In the genomic region with DNA sequence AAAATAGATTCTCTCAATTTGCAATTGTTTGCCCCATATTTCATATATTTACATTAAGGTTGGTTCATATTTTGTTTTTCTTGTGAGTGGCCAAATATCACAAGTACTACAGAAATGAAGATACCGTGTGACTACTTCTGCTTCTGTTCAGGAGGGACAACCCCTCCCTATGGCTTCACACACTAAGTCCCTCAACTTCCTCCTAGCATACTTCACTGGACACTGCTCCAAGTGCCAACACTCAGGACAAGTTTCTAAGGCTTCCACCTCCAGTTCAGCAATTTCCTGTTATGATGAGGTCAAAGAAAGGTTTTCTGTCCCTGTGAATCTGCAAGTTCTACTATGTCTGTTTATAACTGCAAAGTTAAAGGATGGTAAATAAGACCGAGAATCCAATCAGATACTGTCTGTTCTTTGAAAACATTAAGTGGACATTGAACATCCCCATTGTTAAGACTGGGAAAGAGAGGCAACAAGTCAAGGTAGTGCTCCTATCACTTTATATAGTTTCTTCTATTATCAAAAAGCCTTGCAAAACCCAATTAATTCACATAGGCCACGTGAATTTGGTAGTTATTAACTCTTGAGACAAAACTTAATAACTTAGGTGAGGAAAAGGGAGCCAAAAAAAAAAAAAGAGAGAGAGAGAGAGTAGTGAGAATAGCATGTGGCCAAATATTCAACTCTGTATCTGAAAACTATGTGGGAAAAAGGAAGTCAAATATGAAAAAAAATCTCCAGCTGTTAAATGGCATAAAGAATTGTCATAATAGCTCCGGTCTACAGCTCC, we compare ENCODE assay signal across 8 cellular contexts.
DNase-seq lines count a peak whose midpoint lies in the region; ATAC-seq, FAIRE-seq and TF ChIP-seq lines count a peak whose summit lies in the region.

No MANE protein-coding gene starts in this region.

- H3K27me3 ChIP-seq in bronchial epithelial cell (ENCODE audit: control insufficient read depth, insufficient read depth, low read length) = no peaks in the 10 kb centered on the region

- in situ Hi-C loops in Caki2 (cut with HindIII; ENCODE audit: low pct_unique_long_range_greater_than_20kb, low sequenced_read_pairs) = no loop called here

- no peak overlapping the region for H3K27ac Mint-ChIP-seq in nephron progenitor cell

- H3K36me3 ChIP-seq in bronchial epithelial cell (ENCODE audit: control insufficient read depth, insufficient read depth, low read length) = no peaks in the 10 kb centered on the region

- DNase-seq in Caki2 (ENCODE audit: low read depth) = peak; percentile 15
- DNase-seq in HT-29 (ENCODE audit: low spot score) = peak; percentile 60
- peak; percentile 37 for DNase-seq in bronchial epithelial cell (ENCODE audit: low read depth)
- no peak for DNase-seq in nephron progenitor cell
- no peak for DNase-seq in NCI-H146 (lab: John Stamatoyannopoulos, UW)
- DNase-seq in foreskin melanocyte = no peak
- DNase-seq in glomerular visceral epithelial cell (ENCODE audit: extremely low spot score) = no peak

- H3K36me3 Mint-ChIP-seq in nephron progenitor cell (ENCODE audit: low read depth) = peaks cover 29% of the 10 kb centered on the region

- H3K27me3 Mint-ChIP-seq in nephron progenitor cell (ENCODE audit: low read depth, poor library complexity) = no peaks in the 10 kb centered on the region

- H3K4me3 ChIP-seq in bronchial epithelial cell (ENCODE audit: low read depth, low read length) = peak overlapping the region; percentile 24

- peak; percentile 99 for ATAC-seq in GM21447 (IDR thresholded peaks at IDR 0.05; ENCODE audit: unreplicated experiment)

- H3K9me3 Mint-ChIP-seq in nephron progenitor cell = peaks cover 24% of the 10 kb centered on the region

- FAIRE-seq in bronchial epithelial cell (lab: Jason Lieb, UNC) = no peak

- H3K4me3 Mint-ChIP-seq in nephron progenitor cell = peak overlapping the region; percentile 78

- H3K4me1 Mint-ChIP-seq in nephron progenitor cell = peaks cover 10% of the 10 kb centered on the region

- no peak for TF ChIP-seq CTCF in bronchial epithelial cell (IDR thresholded peaks at IDR 0.05; ENCODE audit: insufficient read depth, low read length, severe bottlenecking)
- TF ChIP-seq CTCF in nephron progenitor cell (IDR thresholded peaks at IDR 0.05) = no peak

Comparison
In these comparisons a context has a peak if more than half of its experiments do, and no peak if none do; other contexts are left out.
1. DNase-seq: peak in Caki2 (single experiment), HT-29 (single experiment) and bronchial epithelial cell (single experiment); none in nephron progenitor cell (single experiment), NCI-H146 (single experiment), foreskin melanocyte (single experiment) and glomerular visceral epithelial cell (single experiment).